In the genomic region with DNA sequence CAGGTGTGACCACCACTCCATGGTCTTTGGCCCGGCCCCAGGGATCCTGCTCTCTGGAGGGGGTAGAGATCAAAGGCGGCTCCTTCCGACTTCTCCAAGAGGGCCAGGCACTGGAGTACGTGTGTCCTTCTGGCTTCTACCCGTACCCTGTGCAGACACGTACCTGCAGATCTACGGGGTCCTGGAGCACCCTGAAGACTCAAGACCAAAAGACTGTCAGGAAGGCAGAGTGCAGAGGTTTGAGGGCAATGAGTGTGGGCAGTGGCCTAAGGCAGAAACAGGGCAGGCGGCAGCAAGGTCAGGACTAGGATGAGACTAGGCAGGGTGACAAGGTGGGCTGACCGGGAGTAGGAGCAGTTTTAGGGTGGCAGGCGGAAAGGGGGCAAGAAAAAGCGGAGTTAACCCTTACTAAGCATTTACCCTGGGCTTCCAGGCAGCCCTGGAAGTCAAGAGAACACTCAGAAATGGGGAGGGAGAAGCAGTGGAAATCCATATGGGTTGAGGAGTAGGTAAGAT, we compare ENCODE assay signal across 11 cellular contexts. TPM values are rescaled to one million over a fixed set of nuclear protein-coding genes. Genes with fewer than 3 reads are reported as not detected.
DNase-seq lines count a peak whose midpoint lies in the region; ATAC-seq and TF ChIP-seq lines count a peak whose summit lies in the region.
"Had no signal": no experiment of that assay in that cellular context is flagged by ENCODE, and none has a peak within 500 bp of the region (broad histone marks: within the 10 kb centered on the region; RNA-seq: fewer than 3 reads in every experiment).

No MANE protein-coding gene starts in this region.

- H4K20me1 ChIP-seq in MM.1S (ENCODE audit: insufficient read depth, low read length), result no peaks in the 10 kb centered on the region

- DNase-seq in heart right ventricle (no peak), cardiac septum (ENCODE audit: low spot score) (no peak), right atrium auricular region (ENCODE audit: low spot score) (no peak), psoas muscle (no peak), T-helper 9 cell (no peak), NCI-H510A (lab: John Stamatoyannopoulos, UW) (no peak), immature natural killer cell (no peak), MM.1S (no peak)
- DNase-seq: effector memory CD8-positive, alpha-beta T cell; MV-4-11 had no signal

- no peaks in the 10 kb centered on the region for H3K4me1 Mint-ChIP-seq in immature natural killer cell

- no peak overlapping the region for H2AFZ ChIP-seq in MM.1S (ENCODE audit: low read length)

- no peak for TF ChIP-seq CTCF in heart right ventricle (IDR thresholded peaks at IDR 0.05)
- TF ChIP-seq CTCF in right atrium auricular region (IDR thresholded peaks at IDR 0.05), result no peak
- no peak for TF ChIP-seq CTCF in psoas muscle (IDR thresholded peaks at IDR 0.05)
- no peak for TF ChIP-seq CTCF in MM.1S (IDR thresholded peaks at IDR 0.05; ENCODE audit: low read length)

- H3F3A ChIP-seq in MM.1S (ENCODE audit: insufficient read depth, low read length), result no peaks in the 10 kb centered on the region

- H3K4me3 ChIP-seq in heart right ventricle (peak overlapping the region in 6 of 10 donors; percentile 26 to 37 (median 30)), right atrium auricular region (peak overlapping the region in 1 of 2 donors; percentile 32), psoas muscle (peak overlapping the region; percentile 22), MM.1S (ENCODE audit: low read length) (no peak overlapping the region)

- H3K36me3 ChIP-seq in heart right ventricle (peaks cover 0 to 20% (median under 1%) of the 10 kb centered on the region in 9 donors), right atrium auricular region (peaks cover 3% of the 10 kb centered on the region), psoas muscle (ENCODE audit: insufficient read depth in 1 of 2, low read depth in 1 of 2) (peaks cover 0 to 5% of the 10 kb centered on the region in 2 donors), MM.1S (replicated peaks; ENCODE audit: insufficient read depth, low read length) (no peaks in the 10 kb centered on the region)

- H3K9me3 ChIP-seq in heart right ventricle (no peaks in the 10 kb centered on the region), right atrium auricular region (no peaks in the 10 kb centered on the region), psoas muscle (no peaks in the 10 kb centered on the region), MM.1S (replicated peaks; ENCODE audit: insufficient read depth, low read length) (no peaks in the 10 kb centered on the region)

- H3K9me2 ChIP-seq in MM.1S (replicated peaks; ENCODE audit: insufficient read depth, low read length), result no peaks in the 10 kb centered on the region

- peaks cover 2 to 17% (median 8%) of the 10 kb centered on the region in 3 donors for H3K27me3 Mint-ChIP-seq in immature natural killer cell (ENCODE audit: low read depth in 3 of 3)

- H3K4me1 ChIP-seq in heart right ventricle, result peaks cover 0 to 18% (median 4%) of the 10 kb centered on the region in 9 donors
- H3K4me1 ChIP-seq in right atrium auricular region, result peaks cover 0 to 20% of the 10 kb centered on the region in 2 donors
- H3K4me1 ChIP-seq in psoas muscle, result no peaks in the 10 kb centered on the region
- peaks cover 4% of the 10 kb centered on the region; the same call in 1 of the 2 replicates for H3K4me1 ChIP-seq in MM.1S (ENCODE audit: low read length)

- 78 to 80% methylated on average over 11 of the region's 11 CpGs for WGBS in heart right ventricle, 2 donors
- 67 to 79% (median 70%) methylated on average over 11 of the region's 11 CpGs for WGBS in psoas muscle, 3 donors

- H3K79me2 ChIP-seq in MM.1S (ENCODE audit: low read length), result no peaks in the 10 kb centered on the region

- peaks cover 0 to 21% (median 0%) of the 10 kb centered on the region in 7 donors for H3K27me3 ChIP-seq in heart right ventricle
- no peaks in the 10 kb centered on the region for H3K27me3 ChIP-seq in right atrium auricular region
- peaks cover 0 to 28% (median 0%) of the 10 kb centered on the region in 3 donors for H3K27me3 ChIP-seq in psoas muscle (ENCODE audit: insufficient read depth in 3 of 3, low read length in 2 of 3)
- peaks cover 35% of the 10 kb centered on the region for H3K27me3 ChIP-seq in MM.1S (replicated peaks; ENCODE audit: insufficient read depth, low read length)

- H3K9ac ChIP-seq in MM.1S (ENCODE audit: low read length), result no peak overlapping the region

- no peak overlapping the region for H3K4me3 Mint-ChIP-seq in immature natural killer cell
- H3K4me3 Mint-ChIP-seq: effector memory CD8-positive, alpha-beta T cell had no signal

- peak in 1 of 8 donors; percentile 6 for ATAC-seq in heart right ventricle
- ATAC-seq in psoas muscle, result no peak
- ATAC-seq: effector memory CD8-positive, alpha-beta T cell had no signal

- no peak overlapping the region for H3K4me2 ChIP-seq in MM.1S (ENCODE audit: low read depth, low read length)

- intact Hi-C loops in heart right ventricle (cut with DNase I), result loop anchor here in 2 of 10 donors (10.0 kb wide), 2 partner anchors 262 to 272 kb away; a partner anchor contains a TSS
- intact Hi-C loops in cardiac septum (cut with DNase I), result no loop called here
- intact Hi-C loops in psoas muscle (cut with DNase I), result no loop called here

- H3K27ac Mint-ChIP-seq in immature natural killer cell, result no peak overlapping the region

- peaks cover 0 to 3% (median 0%) of the 10 kb centered on the region in 3 donors for H3K36me3 Mint-ChIP-seq in immature natural killer cell

- H3K9me3 Mint-ChIP-seq in immature natural killer cell, result no peaks in the 10 kb centered on the region
- H3K9me3 Mint-ChIP-seq: effector memory CD8-positive, alpha-beta T cell had no signal

- H3K27ac ChIP-seq in heart right ventricle (peak overlapping the region in 9 of 10 donors; percentile 7 to 85 (median 68)), right atrium auricular region (peak overlapping the region; percentile 73 to 75), psoas muscle (peak overlapping the region; percentile 55), MM.1S (ENCODE audit: low read length) (no peak overlapping the region)

RNA-seq across cellular contexts. Expression of a gene that starts 0.5 kb away (rescaled TPM):
- total RNA-seq in heart right ventricle, result 10 to 100 TPM in 1 of 10 donors, 1 to 10 TPM in 9; 2.8 to 24.4 (median 4.7) TPM
- polyA plus RNA-seq in heart right ventricle, result 10 to 100 TPM in 1 of 2 donors, 1 to 10 TPM in 1; 6.6 to 15.8 TPM
- 5.0 TPM for total RNA-seq in cardiac septum
- total RNA-seq in right atrium auricular region, result 100 to 1,000 TPM in 1 of 2 donors, 10 to 100 TPM in 1; 65.5 to 126 TPM
- total RNA-seq in psoas muscle, result 1 to 10 TPM; 2.5 to 5.8 (median 3.4) TPM
- polyA plus RNA-seq in psoas muscle, result 1 to 10 TPM; 1.6 to 2.3 (median 1.8) TPM
- under 1 TPM in 1 of 3 donors, not detected in 2; 0.27 TPM for polyA plus RNA-seq in immature natural killer cell
- total RNA-seq: activated CD8-positive, alpha-beta memory T cell treated with anti-CD3 and anti-CD28 coated beads for 36 hours had no signal

RNA-seq across cellular contexts. Expression of a gene that starts 12.3 kb away (rescaled TPM):
- total RNA-seq in heart right ventricle, result 10 to 100 TPM; 38.2 to 52.8 (median 45.7) TPM
- 10 to 100 TPM; 36.5 to 70.4 TPM for polyA plus RNA-seq in heart right ventricle
- 46.7 TPM for total RNA-seq in cardiac septum
- total RNA-seq in right atrium auricular region, result 10 to 100 TPM; 40.0 to 81.7 TPM
- 10 to 100 TPM; 47.2 to 52.3 (median 48.7) TPM for total RNA-seq in psoas muscle
- polyA plus RNA-seq in psoas muscle, result 10 to 100 TPM; 44.3 to 86.9 (median 85.4) TPM
- polyA plus RNA-seq in immature natural killer cell, result 10 to 100 TPM; 73.3 to 84.6 (median 76.9) TPM

RNA-seq across cellular contexts. Expression of a gene that starts 12.5 kb away (rescaled TPM):
- total RNA-seq in heart right ventricle (10 to 100 TPM; 21.8 to 45.5 (median 32.2) TPM), cardiac septum (33.2 TPM), right atrium auricular region (10 to 100 TPM; 18.7 to 31.6 TPM), psoas muscle (10 to 100 TPM; 27.9 to 31.0 (median 29.2) TPM)
- polyA plus RNA-seq in heart right ventricle (10 to 100 TPM; 37.8 to 67.4 TPM), psoas muscle (10 to 100 TPM; 26.9 to 36.6 (median 31.8) TPM), immature natural killer cell (10 to 100 TPM; 14.1 to 20.6 (median 19.3) TPM)

RNA-seq across cellular contexts. Expression of a gene that starts 18.9 kb away (rescaled TPM):
- 10 to 100 TPM in 2 of 10 donors, 1 to 10 TPM in 8; 2.0 to 63.0 (median 4.2) TPM for total RNA-seq in heart right ventricle
- polyA plus RNA-seq in heart right ventricle, result 1 to 10 TPM; 1.1 to 1.7 TPM
- total RNA-seq in cardiac septum, result 5.1 TPM
- total RNA-seq in right atrium auricular region, result 10 to 100 TPM in 1 of 2 donors, 1 to 10 TPM in 1; 3.5 to 19.9 TPM
- total RNA-seq in psoas muscle, result 1 to 10 TPM; 1.5 to 5.5 (median 3.5) TPM
- 1 to 10 TPM in 1 of 3 donors, under 1 TPM in 2; 0.77 to 1.2 (median 0.99) TPM for polyA plus RNA-seq in psoas muscle
- polyA plus RNA-seq in immature natural killer cell, result under 1 TPM in 1 of 3 donors, not detected in 2; 0.74 TPM

RNA-seq across cellular contexts. Expression of a gene that starts 25.5 kb away (rescaled TPM):
- 10 to 100 TPM in 8 of 10 donors, 1 to 10 TPM in 2; 8.4 to 15.7 (median 13.2) TPM for total RNA-seq in heart right ventricle
- polyA plus RNA-seq in heart right ventricle, result 10 to 100 TPM; 13.6 to 23.4 TPM
- total RNA-seq in cardiac septum, result 14.0 TPM
- total RNA-seq in right atrium auricular region, result 10 to 100 TPM; 12.1 to 14.1 TPM
- total RNA-seq in psoas muscle, result 10 to 100 TPM in 2 of 4 donors, 1 to 10 TPM in 2; 7.4 to 12.9 (median 9.9) TPM
- polyA plus RNA-seq in psoas muscle, result 10 to 100 TPM in 1 of 3 donors, 1 to 10 TPM in 2; 8.0 to 20.6 (median 9.2) TPM
- 10 to 100 TPM in 2 of 3 donors, 1 to 10 TPM in 1; 9.2 to 19.5 (median 17.2) TPM for polyA plus RNA-seq in immature natural killer cell
